2 cellular contexts compared by ENCODE assay signal in the genomic region with DNA sequence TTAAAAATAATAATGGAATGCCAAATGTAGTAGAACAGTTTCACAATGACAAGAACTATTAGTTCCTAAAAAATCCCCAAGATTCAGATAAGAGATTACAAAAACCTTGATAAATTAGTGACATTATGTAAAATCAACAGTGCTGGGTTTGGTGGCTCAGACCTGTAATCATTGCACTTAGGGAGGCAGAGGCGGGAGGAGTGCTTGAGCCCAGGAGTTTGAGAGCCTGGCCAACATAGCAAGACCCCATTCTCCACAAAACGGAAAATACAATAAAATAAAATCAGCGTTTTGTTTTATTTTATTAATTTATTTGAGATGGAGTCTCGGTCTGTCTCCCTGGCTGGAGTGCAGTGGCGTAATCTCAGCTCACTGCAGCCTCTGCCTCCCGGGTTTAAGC.
TF ChIP-seq lines count a peak whose summit lies in the region.

No MANE protein-coding gene starts in this region.

TF ChIP-seq in HEK293, 187 proteins besides CTCF, POLR2A, EP300 and RAD21:
- TF ChIP-seq ZNF121 (tag by site-specific recombination; IDR thresholded peaks at IDR 0.05) (peak; percentile 70; the same call in 1 of the 2 replicates), KLF17 (tag by site-specific recombination; IDR thresholded peaks at IDR 0.05) (no peak)
TF ChIP-seq in HEK293: peak in this region for 1.

TF ChIP-seq in K562, 482 proteins besides CTCF, POLR2A, EP300 and RAD21:
- TF ChIP-seq ZNF121 (CRISPR knock-in tag; conservative IDR thresholded peaks at IDR 0.05) (peak; percentile 82), SMAD2 (IDR thresholded peaks at IDR 0.05; ENCODE audit: low read depth, low read length) (no peak)
